In genomic region chr16:87733190-87733589, GRCh38 we compare ENCODE assay signal across 14 cellular contexts. TPM values are rescaled to one million over a fixed set of nuclear protein-coding genes. Genes with fewer than 3 reads are reported as not detected.
DNase-seq lines count a peak whose midpoint lies in the region; ATAC-seq, FAIRE-seq and TF ChIP-seq lines count a peak whose summit lies in the region.
"Had no signal": no experiment of that assay in that cellular context is flagged by ENCODE, and none has a peak within 500 bp of the region (broad histone marks: within the 10 kb centered on the region; RNA-seq: fewer than 3 reads in every experiment).

No MANE protein-coding gene starts in this region.

- TF ChIP-seq POLR2A in H54 (IDR thresholded peaks at IDR 0.05; ENCODE audit: low read depth, low read length): no peak

- no peaks in the 10 kb centered on the region for H3K4me1 ChIP-seq in mucosa of descending colon (ENCODE audit: low read depth)
- H3K4me1 ChIP-seq: gastroesophageal sphincter had no signal

- no peak overlapping the region for H3K4me3 ChIP-seq in mucosa of descending colon
- H3K4me3 ChIP-seq: gastroesophageal sphincter had no signal

- in situ Hi-C loops in KBM-7 (cut with MboI; ENCODE audit: low pct_unique_long_range_greater_than_20kb, low sequenced_read_pairs): no loop called here

- FAIRE-seq in H54 (lab: Jason Lieb, UNC): no peak
- FAIRE-seq: A204.1 had no signal

- peak; percentile 61 for ATAC-seq in mucosa of descending colon
- ATAC-seq: gastroesophageal sphincter, HCT116 had no signal

- H3K9me3 ChIP-seq in mucosa of descending colon: no peaks in the 10 kb centered on the region
- H3K9me3 ChIP-seq: gastroesophageal sphincter had no signal

- no peak for TF ChIP-seq CTCF in mucosa of descending colon (IDR thresholded peaks at IDR 0.05)

- intact Hi-C loops in mucosa of descending colon (cut with DNase I, micrococcal nuclease): no loop called here

- peak; percentile 3 for DNase-seq in NCI-H2196 (lab: John Stamatoyannopoulos, UW; ENCODE audit: unreplicated experiment)
- DNase-seq in NCI-H2196 treated with DMSO at 0.1 percent for 48 hours (lab: John Stamatoyannopoulos, UW; ENCODE audit: unreplicated experiment): no peak
- peak; percentile 64 for DNase-seq in DMS79 (lab: John Stamatoyannopoulos, UW)
- DNase-seq in NCI-H510A (lab: John Stamatoyannopoulos, UW): peak; percentile 33
- DNase-seq in mucosa of descending colon: no peak
- no peak for DNase-seq in activated gamma-delta T cell treated with Interleukin-2 at 50 U/mL for 16 hours
- DNase-seq in KBM-7: no peak
- no peak for DNase-seq in H54 (ENCODE audit: insufficient read length, low spot score)
- DNase-seq: NCI-H1694 treated with DMSO at 0.1 percent for 48 hours; NK-92 treated with Interleukin-12 subunit alpha and Interleukin-12 subunit beta, amount 100 ng/mL, for 24 hours; stimulated activated naive CD4-positive, alpha-beta T cell had no signal

- no peaks in the 10 kb centered on the region for H3K36me3 ChIP-seq in mucosa of descending colon (ENCODE audit: low read depth)

RNA-seq across cellular contexts. Expression of gene KLHDC4, which starts 32.6 kb away (rescaled TPM):
- total RNA-seq in mucosa of descending colon: 10 to 100 TPM; 41.6 to 67.7 (median 46.4) TPM

Comparison
In these comparisons a context has a peak if more than half of its experiments do, and no peak if none do; other contexts are left out.
1. DNase-seq: peak in NCI-H2196 (single experiment), DMS79 (single experiment) and NCI-H510A (single experiment); none in NCI-H2196 treated with DMSO at 0.1 percent for 48 hours (single experiment), mucosa of descending colon (0 of 3), activated gamma-delta T cell treated with Interleukin-2 at 50 U/mL for 16 hours (single experiment), KBM-7 (single experiment) and H54 (single experiment).